Comparison of ENCODE assay signal across 20 cellular contexts in the genomic region with DNA sequence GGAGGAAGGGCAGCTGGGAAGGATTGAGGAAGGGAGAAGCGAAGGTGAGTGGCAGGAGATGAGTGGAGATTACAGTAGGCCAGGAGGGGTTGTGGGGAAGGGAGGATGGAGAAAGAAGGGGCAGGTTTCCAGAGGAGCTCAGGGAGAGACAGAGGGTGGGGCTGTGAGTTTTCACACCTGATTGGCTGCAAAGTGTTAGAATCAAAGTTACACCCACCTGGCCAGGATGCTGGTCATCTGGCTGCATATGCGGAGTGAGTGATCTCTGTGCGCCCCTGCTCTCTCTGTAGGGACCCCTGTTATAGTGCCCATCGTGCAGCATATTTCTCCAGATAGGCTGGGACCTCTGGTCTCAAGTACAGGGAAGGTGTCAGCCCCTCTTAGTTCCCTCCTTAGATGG.
"Had no signal": no experiment of that assay in that cellular context is flagged by ENCODE, and none has a peak within 500 bp of the region (broad histone marks: within the 10 kb centered on the region; RNA-seq: fewer than 3 reads in every experiment).

No MANE protein-coding gene starts in this region.

- DNase-seq: activated naive CD4-positive, alpha-beta T cell treated with Interleukin-2 at 50 U/mL for 16 hours; anterior cingulate cortex; brain microvascular endothelial cell; cerebellar nuclear complex; effector memory CD4-positive, alpha-beta T cell; foreskin melanocyte; heart left ventricle; left lung; mammary epithelial cell; mucosa of descending colon; right cardiac atrium; stimulated activated CD4-positive, alpha-beta T cell treated with anti-CD3 and anti-CD28 coated beads, Interleukin-15, amount 100 ng/mL, for 24 hours; stimulated activated CD4-positive, alpha-beta T cell treated with anti-CD3 and anti-CD28 coated beads, Interleukin-4, amount 100 ng/mL, for 24 hours; stimulated activated naive CD8-positive, alpha-beta T cell treated with anti-CD3 and anti-CD28 coated beads, Interleukin-15, Interleukin-2, amounts not matched to agents 100 U/mL and 50 U/mL, for 24 hours; trophoblast cell had no signal

- H3K9me3 ChIP-seq: left lung, mucosa of descending colon, prostate gland had no signal

- ATAC-seq: heart left ventricle; left lung; mucosa of descending colon; stimulated activated naive CD8-positive, alpha-beta T cell treated with anti-CD3 and anti-CD28 coated beads, Interleukin-15, Interleukin-2, amounts not matched to agents 100 U/mL and 50 U/mL, for 24 hours had no signal

- H3K27me3 ChIP-seq: brain microvascular endothelial cell, heart left ventricle, left lung had no signal

- H3K4me3 Mint-ChIP-seq: dendritic cell treated with granulocyte-macrophage colony-stimulating factor and Interleukin-4, amounts not matched to agents 40 ng/mL and 50 ng/mL, for 4 days; nephron had no signal

- H3K4me3 ChIP-seq: heart left ventricle, left lung, mucosa of descending colon, prostate gland, skin epidermis had no signal

- H3K27ac Mint-ChIP-seq: dendritic cell treated with granulocyte-macrophage colony-stimulating factor and Interleukin-4, amounts not matched to agents 40 ng/mL and 50 ng/mL, for 4 days; nephron had no signal

- H3K4me1 ChIP-seq: heart left ventricle, left lung, prostate gland had no signal

- H3K27me3 Mint-ChIP-seq: dendritic cell treated with granulocyte-macrophage colony-stimulating factor and Interleukin-4, amounts not matched to agents 40 ng/mL and 50 ng/mL, for 4 days had no signal

- H3K36me3 ChIP-seq: brain microvascular endothelial cell, heart left ventricle, prostate gland had no signal

- H3K27ac ChIP-seq: brain microvascular endothelial cell, epithelial cell of prostate, heart left ventricle, left lung, prostate gland, skin epidermis had no signal
